ENCODE assay signal across 6 cellular contexts in genomic region chr3:125975245-125976015, GRCh38. TPM values are rescaled to one million over a fixed set of nuclear protein-coding genes. Genes with fewer than 3 reads are reported as not detected.
"Had no signal": no experiment of that assay in that cellular context is flagged by ENCODE, and none has a peak within 500 bp of the region (broad histone marks: within the 10 kb centered on the region; RNA-seq: fewer than 3 reads in every experiment).

No MANE protein-coding gene starts in this region.

RNA-seq across cellular contexts. Expression of gene ROPN1B, which starts 6.5 kb away (rescaled TPM):
- total RNA-seq: activated CD8-positive, alpha-beta T cell treated with anti-CD3 and anti-CD28 coated beads for 36 hours; activated naive CD8-positive, alpha-beta T cell treated with anti-CD3 and anti-CD28 coated beads, Interleukin-2, amount 10 ng/mL, durations not matched to agents 7 days and 5 days; activated T-cell treated with anti-CD3 and anti-CD28 coated beads, Interleukin-2, amount 50 U/mL, for 72 hours; NCI-H460; SJSA1 had no signal
- polyA plus RNA-seq: IgD-negative memory B cell had no signal
